ENCODE assay signal across 27 cellular contexts in genomic region chr16:18829221-18829620, GRCh38. TPM values are rescaled to one million over a fixed set of nuclear protein-coding genes. Genes with fewer than 3 reads are reported as not detected.
DNase-seq lines count a peak whose midpoint lies in the region; ATAC-seq and TF ChIP-seq lines count a peak whose summit lies in the region.
"Had no signal": no experiment of that assay in that cellular context is flagged by ENCODE, and none has a peak within 500 bp of the region (broad histone marks: within the 10 kb centered on the region; RNA-seq: fewer than 3 reads in every experiment).

No MANE protein-coding gene starts in this region.

- no peaks in the 10 kb centered on the region for H3K27me3 Mint-ChIP-seq in activated naive CD8-positive, alpha-beta T cell treated with anti-CD3 and anti-CD28 coated beads for 36 hours
- H3K27me3 Mint-ChIP-seq in activated naive CD8-positive, alpha-beta T cell treated with anti-CD3 and anti-CD28 coated beads, Interleukin-2, amount 50 U/mL, for 24 hours, result no peaks in the 10 kb centered on the region
- H3K27me3 Mint-ChIP-seq in endodermal cell (ENCODE audit: insufficient read depth), result no peaks in the 10 kb centered on the region
- H3K27me3 Mint-ChIP-seq: CD8-positive, alpha-beta memory T cell had no signal

- DNase-seq in NOMO-1 treated with DMSO at 0.1 percent for 48 hours (lab: John Stamatoyannopoulos, UW; ENCODE audit: unreplicated experiment) (peak; percentile 12), NOMO-1 treated with dmso at 0.1 percent for 144 hours (lab: John Stamatoyannopoulos, UW; ENCODE audit: unreplicated experiment) (no peak), endodermal cell (no peak), NCI-H1105 treated with DMSO at 0.1 percent for 48 hours (lab: John Stamatoyannopoulos, UW) (no peak), esophagus squamous epithelium (lab: John Stamatoyannopoulos, UW) (no peak)
- no peak for DNase-seq in activated naive CD8-positive, alpha-beta T cell treated with anti-CD3 and anti-CD28 coated beads for 36 hours
- DNase-seq in activated naive CD8-positive, alpha-beta T cell treated with anti-CD3 and anti-CD28 coated beads, Interleukin-2, amount 50 U/mL, for 24 hours, result no peak
- DNase-seq: 8988T; ACHN; BE2C; CD8-positive, alpha-beta memory T cell; DMS 273 treated with DMSO at 0.1 percent for 48 hours; DMS79; EL; GDM1; GOT3; NCI-H1417 treated with DMSO at 0.1 percent for 48 hours; NCI-H1694 treated with DMSO at 0.1 percent for 48 hours; NCI-H2081; NCI-H2227 treated with DMSO at 0.1 percent for 48 hours; NCI-H69; PC-3 had no signal

- H3K27ac ChIP-seq in endodermal cell (ENCODE audit: low read depth, low read length), result no peak overlapping the region
- H3K27ac ChIP-seq in esophagus squamous epithelium, result no peak overlapping the region
- H3K27ac ChIP-seq: SJSA1 had no signal

- no peak for TF ChIP-seq CTCF in endodermal cell (conservative IDR thresholded peaks at IDR 0.05)
- no peak for TF ChIP-seq CTCF in esophagus squamous epithelium (IDR thresholded peaks at IDR 0.05)

- no peak for TF ChIP-seq POLR2A in esophagus squamous epithelium (IDR thresholded peaks at IDR 0.05)

- peaks cover 5% of the 10 kb centered on the region for H3K4me1 ChIP-seq in endodermal cell (ENCODE audit: control insufficient read depth, insufficient read depth, low read length)
- H3K4me1 ChIP-seq in esophagus squamous epithelium, result no peaks in the 10 kb centered on the region
- H3K4me1 ChIP-seq: BE2C, SJSA1 had no signal

- intact Hi-C loops in esophagus squamous epithelium (cut with DNase I), result no loop called here

- peak overlapping the region; percentile 4 for H3K27ac Mint-ChIP-seq in activated naive CD8-positive, alpha-beta T cell treated with anti-CD3 and anti-CD28 coated beads for 36 hours
- H3K27ac Mint-ChIP-seq in activated naive CD8-positive, alpha-beta T cell treated with anti-CD3 and anti-CD28 coated beads, Interleukin-2, amount 50 U/mL, for 24 hours, result no peak overlapping the region
- H3K27ac Mint-ChIP-seq in endodermal cell, result peak overlapping the region; percentile 59
- H3K27ac Mint-ChIP-seq: CD14-positive monocyte; CD8-positive, alpha-beta memory T cell had no signal

- ATAC-seq in activated naive CD8-positive, alpha-beta T cell treated with anti-CD3 and anti-CD28 coated beads, Interleukin-2, amount 50 U/mL, for 24 hours, result no peak
- no peak for ATAC-seq in activated CD4-positive, CD25-positive, alpha-beta regulatory T cell treated with anti-CD3 and anti-CD28 coated beads, Interleukin-2, amount 50 U/mL, for 24 hours
- ATAC-seq: GM12878, HCT116, PC-3 had no signal

- no peak overlapping the region for H3K9ac ChIP-seq in endodermal cell (ENCODE audit: extremely low read depth, low read length, poor library complexity, severe bottlenecking)

- peaks cover 3% of the 10 kb centered on the region for H3K4me1 Mint-ChIP-seq in activated naive CD8-positive, alpha-beta T cell treated with anti-CD3 and anti-CD28 coated beads for 36 hours
- H3K4me1 Mint-ChIP-seq in activated naive CD8-positive, alpha-beta T cell treated with anti-CD3 and anti-CD28 coated beads, Interleukin-2, amount 50 U/mL, for 24 hours, result no peaks in the 10 kb centered on the region
- peaks cover 8% of the 10 kb centered on the region for H3K4me1 Mint-ChIP-seq in endodermal cell
- H3K4me1 Mint-ChIP-seq: CD14-positive monocyte had no signal

- no peak overlapping the region for H3K4me3 Mint-ChIP-seq in activated naive CD8-positive, alpha-beta T cell treated with anti-CD3 and anti-CD28 coated beads for 36 hours
- no peak overlapping the region for H3K4me3 Mint-ChIP-seq in activated naive CD8-positive, alpha-beta T cell treated with anti-CD3 and anti-CD28 coated beads, Interleukin-2, amount 50 U/mL, for 24 hours
- no peak overlapping the region for H3K4me3 Mint-ChIP-seq in endodermal cell
- H3K4me3 Mint-ChIP-seq: CD14-positive monocyte; CD8-positive, alpha-beta memory T cell had no signal

- peaks cover 25% of the 10 kb centered on the region for H3K36me3 Mint-ChIP-seq in activated naive CD8-positive, alpha-beta T cell treated with anti-CD3 and anti-CD28 coated beads for 36 hours
- peaks cover 48% of the 10 kb centered on the region for H3K36me3 Mint-ChIP-seq in activated naive CD8-positive, alpha-beta T cell treated with anti-CD3 and anti-CD28 coated beads, Interleukin-2, amount 50 U/mL, for 24 hours (ENCODE audit: low read depth)
- H3K36me3 Mint-ChIP-seq in endodermal cell (ENCODE audit: low read depth), result peaks cover 55% of the 10 kb centered on the region

- WGBS in endodermal cell (ENCODE audit: insufficient coverage in 1 of 2, insufficient read length in 1 of 2), 2 experiments, result 93 to 97% methylated on average over 6 of the region's 6 CpGs
- 74 to 80% methylated on average over 5 to 6 of the region's 6 CpGs for WGBS in esophagus squamous epithelium, 2 donors

- H3K9me3 Mint-ChIP-seq in activated naive CD8-positive, alpha-beta T cell treated with anti-CD3 and anti-CD28 coated beads for 36 hours, result no peaks in the 10 kb centered on the region
- no peaks in the 10 kb centered on the region for H3K9me3 Mint-ChIP-seq in activated naive CD8-positive, alpha-beta T cell treated with anti-CD3 and anti-CD28 coated beads, Interleukin-2, amount 50 U/mL, for 24 hours
- H3K9me3 Mint-ChIP-seq in endodermal cell, result no peaks in the 10 kb centered on the region
- H3K9me3 Mint-ChIP-seq: CD8-positive, alpha-beta memory T cell had no signal

- H3K4me3 ChIP-seq in endodermal cell (ENCODE audit: low read length) (no peak overlapping the region), esophagus squamous epithelium (no peak overlapping the region)
- H3K4me3 ChIP-seq: GM12878, SJSA1 had no signal

- H3K27me3 ChIP-seq in endodermal cell (ENCODE audit: control insufficient read depth, insufficient read depth, low read length, poor library complexity, severe bottlenecking), result no peaks in the 10 kb centered on the region
- H3K27me3 ChIP-seq in esophagus squamous epithelium, result no peaks in the 10 kb centered on the region
- H3K27me3 ChIP-seq: BE2C, SJSA1 had no signal

- peaks cover 65% of the 10 kb centered on the region for H3K36me3 ChIP-seq in endodermal cell (ENCODE audit: control insufficient read depth, insufficient read depth, low read length)
- H3K36me3 ChIP-seq in esophagus squamous epithelium, result peaks cover 10 to 74% (median 46%) of the 10 kb centered on the region in 3 donors

- no peaks in the 10 kb centered on the region for H3K9me3 ChIP-seq in endodermal cell (ENCODE audit: control insufficient read depth, low read length)
- no peaks in the 10 kb centered on the region for H3K9me3 ChIP-seq in esophagus squamous epithelium
- H3K9me3 ChIP-seq: BE2C, SJSA1 had no signal

RNA-seq across cellular contexts. Expression of gene ARL6IP1, which starts 27.9 kb away (rescaled TPM):
- total RNA-seq in activated naive CD8-positive, alpha-beta T cell treated with anti-CD3 and anti-CD28 coated beads for 36 hours, result 100 to 1,000 TPM; 102 to 105 TPM
- total RNA-seq in endodermal cell (100 to 1,000 TPM; 331 to 334 TPM), esophagus squamous epithelium (100 to 1,000 TPM in 3 of 4 donors, 10 to 100 TPM in 1; 76.5 to 171 (median 135) TPM)
- 381 TPM for polyA plus RNA-seq in endodermal cell (2013, experiment 1 of 2)
- polyA plus RNA-seq in endodermal cell (2013, experiment 2 of 2), result 388 TPM

RNA-seq across cellular contexts. Expression of gene RPS15A, which starts 39.1 kb away (rescaled TPM):
- total RNA-seq in activated naive CD8-positive, alpha-beta T cell treated with anti-CD3 and anti-CD28 coated beads for 36 hours, result 1,000 to 10,000 TPM; 1,879 to 1,890 TPM
- total RNA-seq in endodermal cell (1,000 to 10,000 TPM; 1,367 to 1,664 TPM), esophagus squamous epithelium (1,000 to 10,000 TPM in 3 of 4 donors, 100 to 1,000 TPM in 1; 732 to 4,133 (median 2,636) TPM)
- polyA plus RNA-seq in endodermal cell (2013, experiment 1 of 2), result 2,058 TPM
- polyA plus RNA-seq in endodermal cell (2013, experiment 2 of 2), result 2,051 TPM
